Comparison of ENCODE assay signal across 9 cellular contexts in genomic region chr9:136760834-136761544, GRCh38. TPM values are rescaled to one million over a fixed set of nuclear protein-coding genes. Genes with fewer than 3 reads are reported as not detected.
DNase-seq lines count a peak whose midpoint lies in the region; ATAC-seq and TF ChIP-seq lines count a peak whose summit lies in the region.
"Not testable (repeated sequence)": the region's sequence is repeated elsewhere in the genome, so short reads cannot be mapped to it uniquely, and the experiment has no call there.
"Had no signal": no experiment of that assay in that cellular context is flagged by ENCODE, and none has a peak within 500 bp of the region (broad histone marks: within the 10 kb centered on the region; RNA-seq: fewer than 3 reads in every experiment).

No MANE protein-coding gene starts in this region.

- not testable (repeated sequence) for H3K4me3 ChIP-seq in BJ (ENCODE audit: low read depth, low read length); lower lobe of right lung

- CTCF ChIA-PET in BJ (lab: Yijun Ruan, JAX): interaction anchor here (0.8 to 3.1 kb wide), 11 partner anchors 8 to 81 kb away, joined by 3 to 20 read pairs (median 3); partner anchors contain the start of genes AJM1 and LCN10
- CTCF ChIA-PET in activated naive CD4-positive, alpha-beta T cell treated with anti-CD3 and anti-CD28 coated beads, Interleukin-2, amount 10 ng/mL, durations not matched to agents 7 days and 5 days (lab: Charles Lee): interaction anchor here (0.8 to 2.7 kb wide), 7 partner anchors 8 to 273 kb away, joined by 3 to 8 read pairs (median 4); no protein-coding TSS in a partner anchor

- POLR2A ChIA-PET in BJ (lab: Charles Lee): not testable (repeated sequence)

- H3K27ac ChIP-seq in lower lobe of right lung: not testable (repeated sequence)

- not testable (repeated sequence) for H3K4me1 ChIP-seq in lower lobe of right lung

- not testable (repeated sequence) for H3K27ac Mint-ChIP-seq in activated naive CD4-positive, alpha-beta T cell treated with anti-CD3 and anti-CD28 coated beads, Interleukin-2, amount 10 ng/mL, durations not matched to agents 7 days and 5 days

- peaks cover 38% of the 10 kb centered on the region for H3K27me3 Mint-ChIP-seq in activated naive CD4-positive, alpha-beta T cell treated with anti-CD3 and anti-CD28 coated beads, Interleukin-2, amount 10 ng/mL, durations not matched to agents 7 days and 5 days

- H3K4me1 Mint-ChIP-seq in activated naive CD4-positive, alpha-beta T cell treated with anti-CD3 and anti-CD28 coated beads, Interleukin-2, amount 10 ng/mL, durations not matched to agents 7 days and 5 days: not testable (repeated sequence)

- H3K36me3 Mint-ChIP-seq in activated naive CD4-positive, alpha-beta T cell treated with anti-CD3 and anti-CD28 coated beads, Interleukin-2, amount 10 ng/mL, durations not matched to agents 7 days and 5 days: not testable (repeated sequence)

- TF ChIP-seq CTCF in BJ (IDR thresholded peaks at IDR 0.05; ENCODE audit: insufficient read depth, low read depth, low read length) (peak; percentile 84), GM13976 (IDR thresholded peaks at IDR 0.05; ENCODE audit: borderline replicate concordance, control extremely low read depth, extremely low read depth, insufficient read depth, missing control alignments) (peak; percentile 55), lower lobe of right lung (IDR thresholded peaks at IDR 0.05) (peak; percentile 35)

- not testable (repeated sequence) for H3K4me3 Mint-ChIP-seq in activated naive CD4-positive, alpha-beta T cell treated with anti-CD3 and anti-CD28 coated beads, Interleukin-2, amount 10 ng/mL, durations not matched to agents 7 days and 5 days

- not testable (repeated sequence) for H3K9me3 Mint-ChIP-seq in activated naive CD4-positive, alpha-beta T cell treated with anti-CD3 and anti-CD28 coated beads, Interleukin-2, amount 10 ng/mL, durations not matched to agents 7 days and 5 days

- intact Hi-C loops in lower lobe of right lung (cut with DNase I): not testable (repeated sequence)

- H3K9me3 ChIP-seq in lower lobe of right lung: not testable (repeated sequence)

- H3K36me3 ChIP-seq in BJ (ENCODE audit: control insufficient read depth, insufficient read depth, low read length); lower lobe of right lung: not testable (repeated sequence)

- peak; percentile 8 to 34 for ATAC-seq in lower lobe of right lung

- in situ Hi-C loops in GM13976 (cut with MboI; ENCODE audit: low sequenced_read_pairs, unreplicated experiment): not testable (repeated sequence)

- DNase-seq in BJ (ENCODE audit: low read depth) (peak; percentile 9), GM13976 (ENCODE audit: low spot score) (peak; percentile 67), MV-4-11 (lab: John Stamatoyannopoulos, UW) (peak; percentile 68), RKO (ENCODE audit: low spot score) (peak; percentile 78), fibroblast of gingiva (ENCODE audit: low read depth) (peak; percentile 55), lower lobe of right lung (peak; percentile 60)
- peak; percentile 53 for DNase-seq in activated naive CD4-positive, alpha-beta T cell treated with anti-CD3 and anti-CD28 coated beads, Interleukin-2, amount 10 ng/mL, durations not matched to agents 7 days and 5 days
- DNase-seq in stimulated activated CD4-positive, alpha-beta T cell treated with anti-CD3 and anti-CD28 coated beads, Interleukin-15, amount 100 ng/mL, for 24 hours: peak; percentile 54

- not testable (repeated sequence) for H3K27me3 ChIP-seq in BJ (ENCODE audit: control insufficient read depth, insufficient read depth, low read length)
- H3K27me3 ChIP-seq in lower lobe of right lung (ENCODE audit: low read depth): peaks cover 16% of the 10 kb centered on the region

RNA-seq across cellular contexts. Expression of gene LCN8, which starts 2.9 kb away (rescaled TPM):
- polyA plus RNA-seq in BJ (2011; rRNA removed): not detected in 2 replicates
- polyA minus RNA-seq in BJ (2011; rRNA and poly(A)+ RNA removed): not detected in 2 replicates
- total RNA-seq in lower lobe of right lung: not detected
- total RNA-seq: skeletal muscle tissue had no signal

RNA-seq across cellular contexts. Expression of gene LCN15, which starts 3.3 kb away (rescaled TPM):
- not detected in 2 replicates for polyA plus RNA-seq in BJ (2011; rRNA removed)
- not detected in 2 replicates for polyA minus RNA-seq in BJ (2011; rRNA and poly(A)+ RNA removed)
- not detected for total RNA-seq in lower lobe of right lung
- total RNA-seq: skeletal muscle tissue had no signal

RNA-seq across cellular contexts. Expression of gene LCN6, which starts 12.7 kb away (rescaled TPM):
- not detected in 2 replicates for polyA plus RNA-seq in BJ (2011; rRNA removed)
- polyA minus RNA-seq in BJ (2011; rRNA and poly(A)+ RNA removed): not detected in 2 replicates
- 2.9 TPM for total RNA-seq in lower lobe of right lung
- total RNA-seq: skeletal muscle tissue had no signal

RNA-seq across cellular contexts. Expression of gene LCN10, which starts 18.2 kb away (rescaled TPM):
- polyA plus RNA-seq in BJ (2011; rRNA removed): not detected in 2 replicates
- polyA minus RNA-seq in BJ (2011; rRNA and poly(A)+ RNA removed): not detected in 2 replicates
- total RNA-seq in lower lobe of right lung: 2.5 TPM

RNA-seq across cellular contexts. Expression of gene TMEM141, which starts 30.2 kb away (rescaled TPM):
- 51.5 and 62.5 TPM in 2 replicates for polyA plus RNA-seq in BJ (2011; rRNA removed)
- polyA minus RNA-seq in BJ (2011; rRNA and poly(A)+ RNA removed): 5.2 and 18.7 TPM in 2 replicates
- total RNA-seq in lower lobe of right lung: 57.2 TPM

Comparison
In these comparisons a context has a peak if more than half of its experiments do, and no peak if none do; other contexts are left out.
1. DNase-seq: peak in every context shown above with its lines; median percentile 78 in RKO; 68 in MV-4-11; 67 in GM13976; 60 in lower lobe of right lung; 55 in fibroblast of gingiva; 54 in stimulated activated CD4-positive, alpha-beta T cell treated with anti-CD3 and anti-CD28 coated beads, Interleukin-15, amount 100 ng/mL, for 24 hours; 53 in activated naive CD4-positive, alpha-beta T cell treated with anti-CD3 and anti-CD28 coated beads, Interleukin-2, amount 10 ng/mL, durations not matched to agents 7 days and 5 days; 9 in BJ.